ENCODE assay signal across 32 cellular contexts in genomic region chr5:127741412-127741811, GRCh38. TPM values are rescaled to one million over a fixed set of nuclear protein-coding genes. Genes with fewer than 3 reads are reported as not detected.
"Had no signal": no experiment of that assay in that cellular context is flagged by ENCODE, and none has a peak within 500 bp of the region (broad histone marks: within the 10 kb centered on the region; RNA-seq: fewer than 3 reads in every experiment).

No MANE protein-coding gene starts in this region.

- H3K9me3 ChIP-seq: heart left ventricle, left lung, pancreas, prostate gland, right atrium auricular region, right lobe of liver, suprapubic skin, thoracic aorta, tibial artery, upper lobe of right lung had no signal

- H3K4me1 ChIP-seq: heart left ventricle, left lung, pancreas, prostate gland, right atrium auricular region, right lobe of liver, suprapubic skin, tibial artery, upper lobe of right lung had no signal

- H3K27ac ChIP-seq: heart left ventricle, left lung, pancreas, prostate gland, right atrium auricular region, right lobe of liver, suprapubic skin, thoracic aorta, tibial artery, upper lobe of right lung had no signal

- H3K27me3 ChIP-seq: heart left ventricle, left lung, pancreas, right atrium auricular region, right lobe of liver, suprapubic skin, tibial artery, upper lobe of right lung had no signal

- H3K4me3 ChIP-seq: heart left ventricle, left lung, lung, pancreas, prostate gland, right atrium auricular region, right lobe of liver, smooth muscle cell, suprapubic skin, thoracic aorta, tibial artery, upper lobe of right lung had no signal

- ATAC-seq: heart left ventricle; left colon; left lung; natural killer cell; pancreas; right lobe of liver; stimulated activated effector memory CD8-positive, alpha-beta T cell treated with anti-CD3 and anti-CD28 coated beads, Interleukin-12 subunit alpha, Interleukin-12 subunit beta, amount 100 ng/mL, for 72 hours; upper lobe of right lung had no signal

- DNase-seq: heart left ventricle; hypothalamus; immature natural killer cell; kidney; left colon; left lung; mesendoderm; naive B cell; natural killer cell; nephron progenitor cell; pancreas; posterior cingulate gyrus; right lobe of liver; stimulated activated CD4-positive, alpha-beta T cell treated with anti-CD3 and anti-CD28 coated beads, Interleukin-1b, Interleukin-23, amount 100 ng/mL, for 48 hours; stimulated activated CD4-positive, alpha-beta T cell treated with anti-CD3 and anti-CD28 coated beads, Interleukin-4, amount 100 ng/mL, for 1 hour; stimulated activated naive CD4-positive, alpha-beta T cell; tibial artery; trophoblast cell; upper lobe of right lung had no signal

- H3K36me3 ChIP-seq: heart left ventricle, left lung, pancreas, prostate gland, right atrium auricular region, right lobe of liver, suprapubic skin, thoracic aorta, tibial artery, upper lobe of right lung had no signal

- FAIRE-seq: islet of Langerhans, kidney, pancreas, urothelium cell line had no signal

- H3K4me2 ChIP-seq: smooth muscle cell had no signal

RNA-seq across cellular contexts. Expression of gene CCDC192, which starts 38.2 kb away (rescaled TPM):
- total RNA-seq: kidney, left colon, left lung, lower leg skin, mononuclear cell, natural killer cell, pancreas, prostate gland, renal cortical epithelial cell, right atrium auricular region, right lobe of liver, skeletal muscle tissue, smooth muscle cell, thoracic aorta, upper lobe of right lung had no signal
- polyA plus RNA-seq: immature natural killer cell, pancreas, smooth muscle cell had no signal
